In genomic region chr15:89654311-89654761, GRCh38 we compare ENCODE assay signal across 8 cellular contexts. TPM values are rescaled to one million over a fixed set of nuclear protein-coding genes. Genes with fewer than 3 reads are reported as not detected.
A peak's percentile ranks its signal among the peaks of the same experiment; 100 is the strongest.
DNase-seq lines count a peak whose midpoint lies in the region; ATAC-seq, FAIRE-seq and TF ChIP-seq lines count a peak whose summit lies in the region.

No MANE protein-coding gene starts in this region.

- intact Hi-C loops in prostate gland (cut with DNase I): no loop called here

- TF ChIP-seq POLR2A in prostate gland (IDR thresholded peaks at IDR 0.05): no peak
- TF ChIP-seq POLR2A in GM12891 (IDR thresholded peaks at IDR 0.05; ENCODE audit: low read depth, low read length): no peak

- DNase-seq in Daoy (ENCODE audit: low read depth) (peak; percentile 41), RWPE2 (ENCODE audit: low spot score) (peak; percentile 80), fibroblast of gingiva (ENCODE audit: low read depth) (peak; percentile 45), prostate gland (ENCODE audit: low spot score) (no peak), G401 (ENCODE audit: low spot score) (no peak), Ammon's horn (ENCODE audit: low spot score) (no peak), GM12891 (ENCODE audit: insufficient read length, low spot score) (no peak)

- no peak for FAIRE-seq in GM12891 (lab: Jason Lieb, UNC)

- H3K9me3 ChIP-seq in RWPE2 (ENCODE audit: severe bottlenecking) (no peaks in the 10 kb centered on the region), prostate gland (no peaks in the 10 kb centered on the region)

- 27% methylated on average over 13 of the region's 13 CpGs for WGBS in prostate gland

- H3K4me1 ChIP-seq in RWPE2 (ENCODE audit: insufficient read depth, poor library complexity, severe bottlenecking) (no peaks in the 10 kb centered on the region), prostate gland (replicated peaks) (no peaks in the 10 kb centered on the region)

- H3K27ac ChIP-seq in RWPE2 (ENCODE audit: poor library complexity, severe bottlenecking) (peak overlapping the region; percentile 11), prostate gland (no peak overlapping the region)

- in situ Hi-C loops in G401 (cut with HindIII; ENCODE audit: low sequenced_read_pairs): no loop called here

- H3K4me3 ChIP-seq in RWPE2 (ENCODE audit: severe bottlenecking) (peak overlapping the region; percentile 75), prostate gland (peak overlapping the region; percentile 42 to 52)

- H3K27me3 ChIP-seq in RWPE2 (ENCODE audit: insufficient read depth, poor library complexity, severe bottlenecking) (no peaks in the 10 kb centered on the region), prostate gland (replicated peaks; ENCODE audit: insufficient read depth) (no peaks in the 10 kb centered on the region)

- H3K36me3 ChIP-seq in RWPE2 (ENCODE audit: low read depth) (no peaks in the 10 kb centered on the region), prostate gland (no peaks in the 10 kb centered on the region)

- no peak for TF ChIP-seq CTCF in RWPE2 (IDR thresholded peaks at IDR 0.05; ENCODE audit: poor library complexity, severe bottlenecking)
- no peak for TF ChIP-seq CTCF in prostate gland (IDR thresholded peaks at IDR 0.05)

- ATAC-seq in RWPE2 (ENCODE audit: low read depth) (peak; percentile 68), GM21390 (IDR thresholded peaks at IDR 0.05; ENCODE audit: unreplicated experiment) (no peak)

TF ChIP-seq in GM12891, 5 proteins besides CTCF, POLR2A, EP300 and RAD21:
- TF ChIP-seq PAX5 (IDR thresholded peaks at IDR 0.05; ENCODE audit: insufficient read depth, low read length, severe bottlenecking) (no peak), POU2F2 (IDR thresholded peaks at IDR 0.05; ENCODE audit: low read depth, low read length) (no peak)

RNA-seq across cellular contexts. Expression of gene KIF7, which starts 0.9 kb away (rescaled TPM):
- 3.2 and 3.6 TPM in 2 replicates for total RNA-seq in Daoy (2014; rRNA removed; shearing (Covaris generic))
- 10 to 100 TPM in 1 of 2 donors, 1 to 10 TPM in 1; 4.1 to 10.3 TPM for total RNA-seq in prostate gland
- 19.6 and 21.5 TPM in 2 replicates for total RNA-seq in G401 (2014; rRNA removed; shearing (Covaris generic))
- polyA plus RNA-seq in GM12891 (2012; ENCODE audit: low read depth, missing spikeins): 0.73 TPM

RNA-seq across cellular contexts. Expression of gene PLIN1, which starts 24.8 kb away (rescaled TPM):
- total RNA-seq in Daoy (2014; rRNA removed; shearing (Covaris generic)): 0.29 TPM in 1 of 2 replicates, not detected in the other
- total RNA-seq in prostate gland: 1 to 10 TPM; 1.5 to 3.6 TPM
- 0.07 TPM in 1 of 2 replicates, not detected in the other for total RNA-seq in G401 (2014; rRNA removed; shearing (Covaris generic))
- polyA plus RNA-seq in GM12891 (2012; ENCODE audit: low read depth, missing spikeins): 0.08 TPM

RNA-seq across cellular contexts. Expression of gene PEX11A, which starts 36.2 kb away (rescaled TPM):
- 3.7 and 4.3 TPM in 2 replicates for total RNA-seq in Daoy (2014; rRNA removed; shearing (Covaris generic))
- 10 to 100 TPM; 13.5 to 23.3 TPM for total RNA-seq in prostate gland
- total RNA-seq in G401 (2014; rRNA removed; shearing (Covaris generic)): 4.1 and 11.0 TPM in 2 replicates
- 1.6 TPM for polyA plus RNA-seq in GM12891 (2012; ENCODE audit: low read depth, missing spikeins)

RNA-seq across cellular contexts. Expression of gene WDR93, which starts 36.3 kb away (rescaled TPM):
- 0.06 TPM in 1 of 2 replicates, not detected in the other for total RNA-seq in Daoy (2014; rRNA removed; shearing (Covaris generic))
- total RNA-seq in prostate gland: 1 to 10 TPM in 1 of 2 donors, under 1 TPM in 1; 0.18 to 3.0 TPM
- total RNA-seq in G401 (2014; rRNA removed; shearing (Covaris generic)): 0.25 and 0.64 TPM in 2 replicates
- polyA plus RNA-seq in GM12891 (2012; ENCODE audit: low read depth, missing spikeins): 0.04 TPM

Comparison
In these comparisons a context has a peak if more than half of its experiments do, and no peak if none do; other contexts are left out.
1. DNase-seq: peak in Daoy (single experiment), RWPE2 (single experiment) and fibroblast of gingiva (single experiment); none in prostate gland (single experiment), G401 (single experiment), Ammon's horn (single experiment) and GM12891 (single experiment).